In genomic region chr13:90880790-90881189, GRCh38 we compare ENCODE assay signal across 3 cellular contexts.
"Had no signal": no experiment of that assay in that cellular context is flagged by ENCODE, and none has a peak within 500 bp of the region (broad histone marks: within the 10 kb centered on the region; RNA-seq: fewer than 3 reads in every experiment).

No MANE protein-coding gene starts in this region.

- H3K27ac ChIP-seq: GM23248 had no signal

- H2AFZ ChIP-seq: GM23248 had no signal

- FAIRE-seq: HTR-8/SVneo had no signal

- H3K9ac ChIP-seq: GM23248 had no signal

- H3K4me3 ChIP-seq: GM23248 had no signal

- DNase-seq: GM23248, KG1 had no signal
